ENCODE assay signal across 8 cellular contexts in genomic region chr17:18182978-18183333, GRCh38. TPM values are rescaled to one million over a fixed set of nuclear protein-coding genes. Genes with fewer than 3 reads are reported as not detected.
A peak's percentile ranks its signal among the peaks of the same experiment; 100 is the strongest.
DNase-seq lines count a peak whose midpoint lies in the region; ATAC-seq and TF ChIP-seq lines count a peak whose summit lies in the region.

No MANE protein-coding gene starts in this region.

- BruUV-seq in Calu3 (replicated peaks; lab: Mats Ljungman, UMichigan): no TSS peak

- ATAC-seq in GM19463 (IDR thresholded peaks at IDR 0.05; ENCODE audit: unreplicated experiment) (peak; percentile 32), HG03575 (IDR thresholded peaks at IDR 0.05; ENCODE audit: extremely low read depth, insufficient number of reproducible peaks, low FRiP score, unreplicated experiment) (peak; percentile 18)

- H4K20me1 ChIP-seq in smooth muscle cell (ENCODE audit: low read depth): peaks cover 39% of the 10 kb centered on the region

- H2AFZ ChIP-seq in smooth muscle cell (ENCODE audit: low read depth): peak overlapping the region; percentile 79

- no peaks in the 10 kb centered on the region for H3K9me3 Mint-ChIP-seq in Calu3 (ENCODE audit: low read depth, unreplicated experiment)

- H3F3A ChIP-seq in smooth muscle cell (ENCODE audit: low read depth): peaks cover 31% of the 10 kb centered on the region

- H3K27me3 Mint-ChIP-seq in Calu3 (ENCODE audit: unreplicated experiment): no peaks in the 10 kb centered on the region

- peaks cover 22% of the 10 kb centered on the region for H3K4me1 Mint-ChIP-seq in Calu3 (ENCODE audit: low read depth, unreplicated experiment)

- H3K79me2 ChIP-seq in smooth muscle cell (ENCODE audit: low read depth): peaks cover 43% of the 10 kb centered on the region

- H3K4me3 Mint-ChIP-seq in Calu3 (ENCODE audit: low read depth, unreplicated experiment): peak overlapping the region; percentile 88

- H3K27me3 ChIP-seq in iPS DF 6.9 (ENCODE audit: control insufficient read depth, insufficient read depth, low read length): no peaks in the 10 kb centered on the region
- no peaks in the 10 kb centered on the region for H3K27me3 ChIP-seq in smooth muscle cell (ENCODE audit: low read depth)

- H3K36me3 Mint-ChIP-seq in Calu3 (ENCODE audit: insufficient read depth, unreplicated experiment): peaks cover 52% of the 10 kb centered on the region

- no peaks in the 10 kb centered on the region for H3K9me3 ChIP-seq in iPS DF 6.9 (ENCODE audit: control insufficient read depth, insufficient read depth, low read length)
- no peaks in the 10 kb centered on the region for H3K9me3 ChIP-seq in smooth muscle cell (replicated peaks; ENCODE audit: low read depth)

- intact Hi-C loops in Calu3 (cut with micrococcal nuclease; ENCODE audit: unreplicated experiment): no loop called here

- CTCF ChIA-PET in Calu3 (lab: Charles Lee): interaction anchor here (0.7 kb wide), 2 partner anchors 25 to 1000 kb away, joined by 3 read pairs; no protein-coding TSS in a partner anchor

- H3K4me1 ChIP-seq in iPS DF 6.9 (ENCODE audit: control insufficient read depth, insufficient read depth, low read length) (peaks cover 6% of the 10 kb centered on the region), smooth muscle cell (ENCODE audit: low read depth) (peaks cover 51% of the 10 kb centered on the region)

- WGBS in iPS DF 6.9 (ENCODE audit: insufficient coverage, insufficient read length): no CpG with 5 or more reads among the region's 33 CpGs
- under 1% methylated on average over 33 of the region's 33 CpGs for WGBS in smooth muscle cell (ENCODE audit: low lambda C conversion rate)

- H3K27ac ChIP-seq in iPS DF 6.9 (ENCODE audit: low read length): no peak overlapping the region
- H3K27ac ChIP-seq in smooth muscle cell (ENCODE audit: low read depth): peak overlapping the region; percentile 97

- peak; percentile 79 for DNase-seq in Calu3
- DNase-seq in T-helper 1 cell: peak in 4 of 5 donors; percentile 65 to 74 (median 70)
- peak; percentile 76 for DNase-seq in amniotic stem cell (lab: John Stamatoyannopoulos, UW)
- DNase-seq in iPS DF 6.9 (ENCODE audit: low read depth, low spot score): no peak
- peak; percentile 90 for DNase-seq in smooth muscle cell (lab: John Stamatoyannopoulos, UW; ENCODE audit: unreplicated experiment)
- DNase-seq in HPDE6-E6E7 (ENCODE audit: extremely low spot score): no peak

- H3K4me3 ChIP-seq in iPS DF 6.9 (ENCODE audit: low read length) (peak overlapping the region; percentile 62; the same call in 1 of the 2 replicates), smooth muscle cell (peak overlapping the region; percentile 79)

- peak overlapping the region; percentile 99 for H3K9ac ChIP-seq in smooth muscle cell (ENCODE audit: low read depth)

- TF ChIP-seq CTCF in Calu3 (IDR thresholded peaks at IDR 0.05; ENCODE audit: unreplicated experiment) (no peak), smooth muscle cell (IDR thresholded peaks at IDR 0.05; ENCODE audit: borderline replicate concordance, insufficient read depth, poor library complexity, severe bottlenecking) (no peak)

- peak overlapping the region; percentile 82 for H3K4me2 ChIP-seq in smooth muscle cell

- H3K36me3 ChIP-seq in iPS DF 6.9 (ENCODE audit: control insufficient read depth, insufficient read depth, low read length) (no peaks in the 10 kb centered on the region; the same call in 1 of the 2 replicates), smooth muscle cell (ENCODE audit: low read depth) (no peaks in the 10 kb centered on the region)

- H3K27ac Mint-ChIP-seq in Calu3 (ENCODE audit: unreplicated experiment): peak overlapping the region; percentile 90

RNA-seq across cellular contexts. Expression of gene ALKBH5, which starts 0.7 kb away (rescaled TPM):
- total RNA-seq in Calu3 (2022) (51.7 and 54.9 TPM in 2 replicates), smooth muscle cell (93.1 and 97.9 TPM in 2 replicates)
- polyA plus RNA-seq in smooth muscle cell: 114 and 119 TPM in 2 replicates

RNA-seq across cellular contexts. Expression of gene LLGL1, which starts 42.5 kb away (rescaled TPM):
- 10.0 and 10.7 TPM in 2 replicates for total RNA-seq in Calu3 (2022)
- total RNA-seq in smooth muscle cell: 37.3 and 37.7 TPM in 2 replicates
- polyA plus RNA-seq in smooth muscle cell: 6.7 and 8.5 TPM in 2 replicates

Comparison
In these comparisons a context has a peak if more than half of its experiments do, and no peak if none do; other contexts are left out.
1. DNase-seq: peak in Calu3 (single experiment), T-helper 1 cell (4 of 5), amniotic stem cell (single experiment) and smooth muscle cell (single experiment); none in iPS DF 6.9 (single experiment) and HPDE6-E6E7 (single experiment).